Comparison of ENCODE assay signal across 1 cellular context in genomic region chr6:161244725-161245124, GRCh38.
TF ChIP-seq lines count a peak whose summit lies in the region.

No MANE protein-coding gene starts in this region.

TF ChIP-seq in K562, 482 proteins besides CTCF, POLR2A, EP300 and RAD21 (continued from another document and continues in another):
- TF ChIP-seq ETS1 (conservative IDR thresholded peaks at IDR 0.05; ENCODE audit: control insufficient read depth, low read depth, low read length) (0 out of 2 replicates have a peak, but pooled peaks have one; percentile 55), MCM7 (IDR thresholded peaks at IDR 0.05) (no peak), ILK (tag; IDR thresholded peaks at IDR 0.05; ENCODE audit: borderline replicate concordance, low read depth) (no peak), FOXM1 (IDR thresholded peaks at IDR 0.05; ENCODE audit: low read depth) (peak; percentile 52; the same call in 1 of the 2 replicates), FOXM1 (CRISPR knock-in tag; IDR thresholded peaks at IDR 0.05; ENCODE audit: low read depth) (no peak), ZNF274 (IDR thresholded peaks at IDR 0.05; ENCODE audit: borderline replicate concordance, low read depth, low read length) (no peak), ZFP91 (CRISPR knock-in tag; IDR thresholded peaks at IDR 0.05) (no peak), BRD4 (IDR thresholded peaks at IDR 0.05) (no peak), TCF3 (CRISPR knock-in tag; IDR thresholded peaks at IDR 0.05) (peak; percentile 87), CTCFL (IDR thresholded peaks at IDR 0.05; ENCODE audit: borderline replicate concordance, insufficient read depth, low read depth, low read length, poor library complexity, severe bottlenecking) (no peak), ZNF395 (CRISPR knock-in tag; IDR thresholded peaks at IDR 0.05) (no peak), CBFA2T2 (conservative IDR thresholded peaks at IDR 0.05) (peak; percentile 92), SNAPC5 (CRISPR knock-in tag; IDR thresholded peaks at IDR 0.05) (no peak), NRF1 (conservative IDR thresholded peaks at IDR 0.05 in 1 of 2, IDR thresholded peaks at IDR 0.05 in 1 of 2) (no peak), ZNF146 (CRISPR knock-in tag; IDR thresholded peaks at IDR 0.05; ENCODE audit: unreplicated experiment) (no peak), SMAD1 (IDR thresholded peaks at IDR 0.05; ENCODE audit: low read depth, low read length, partially characterized antibody) (peak; percentile 17), ZFP36 (IDR thresholded peaks at IDR 0.05; ENCODE audit: low read depth, low read length, partially characterized antibody) (no peak), SNRNP70 (optimal IDR thresholded peaks at IDR 0.05; ENCODE audit: low read depth, low read length) (no peak), GATA2 (CRISPR knock-in tag; IDR thresholded peaks at IDR 0.05) (peak; percentile 53; the same call in 1 of the 2 replicates), SLC30A9 (CRISPR knock-in tag; IDR thresholded peaks at IDR 0.05) (no peak), ZNF23 (CRISPR knock-in tag; IDR thresholded peaks at IDR 0.05) (no peak), NCOR1 (IDR thresholded peaks at IDR 0.05) (peak; percentile 84), ZBTB17 (CRISPR knock-in tag; IDR thresholded peaks at IDR 0.05) (peak; percentile 25; the same call in 1 of the 2 replicates), E2F4 (CRISPR knock-in tag; IDR thresholded peaks at IDR 0.05; ENCODE audit: low read depth) (no peak), TFAM (CRISPR knock-in tag; conservative IDR thresholded peaks at IDR 0.05) (no peak), STAG1 (CRISPR knock-in tag; IDR thresholded peaks at IDR 0.05; ENCODE audit: borderline replicate concordance) (no peak), TAF1 (IDR thresholded peaks at IDR 0.05; ENCODE audit: control insufficient read depth, extremely low read depth, insufficient read depth, low read length, severe bottlenecking) (no peak), ZKSCAN1 (IDR thresholded peaks at IDR 0.05; ENCODE audit: low read depth, low read length) (no peak), TSC22D4 (tag; IDR thresholded peaks at IDR 0.05) (no peak), CUX1 (CRISPR knock-in tag; IDR thresholded peaks at IDR 0.05) (no peak), MEF2D (tag; conservative IDR thresholded peaks at IDR 0.05; ENCODE audit: low read depth) (no peak), ZNF280B (CRISPR knock-in tag; IDR thresholded peaks at IDR 0.05) (no peak), TARDBP (IDR thresholded peaks at IDR 0.05) (no peak), MITF (IDR thresholded peaks at IDR 0.05) (no peak), FIP1L1 (IDR thresholded peaks at IDR 0.05; ENCODE audit: low read depth, low read length, poor library complexity, severe bottlenecking) (no peak), ZNF639 (CRISPR knock-in tag; conservative IDR thresholded peaks at IDR 0.05 in 1 of 2, IDR thresholded peaks at IDR 0.05 in 1 of 2) (peak in 1 of 2 experiments; percentile 37; a peak in 1 of 4 replicates), RB1 (IDR thresholded peaks at IDR 0.05; ENCODE audit: low read depth) (no peak), ZNF583 (CRISPR knock-in tag; IDR thresholded peaks at IDR 0.05) (peak; percentile 27; the same call in 1 of the 2 replicates), KDM1A (IDR thresholded peaks at IDR 0.05) (peak; percentile 66 to 80), HNRNPL (IDR thresholded peaks at IDR 0.05; ENCODE audit: low read depth, low read length) (no peak), USF2 (CRISPR knock-in tag; IDR thresholded peaks at IDR 0.05) (peak; percentile 68), ZBTB43 (CRISPR knock-in tag; IDR thresholded peaks at IDR 0.05) (no peak), RHOXF2B (CRISPR knock-in tag; conservative IDR thresholded peaks at IDR 0.05) (no peak)
